ENCODE assay signal across 9 cellular contexts in the genomic region with DNA sequence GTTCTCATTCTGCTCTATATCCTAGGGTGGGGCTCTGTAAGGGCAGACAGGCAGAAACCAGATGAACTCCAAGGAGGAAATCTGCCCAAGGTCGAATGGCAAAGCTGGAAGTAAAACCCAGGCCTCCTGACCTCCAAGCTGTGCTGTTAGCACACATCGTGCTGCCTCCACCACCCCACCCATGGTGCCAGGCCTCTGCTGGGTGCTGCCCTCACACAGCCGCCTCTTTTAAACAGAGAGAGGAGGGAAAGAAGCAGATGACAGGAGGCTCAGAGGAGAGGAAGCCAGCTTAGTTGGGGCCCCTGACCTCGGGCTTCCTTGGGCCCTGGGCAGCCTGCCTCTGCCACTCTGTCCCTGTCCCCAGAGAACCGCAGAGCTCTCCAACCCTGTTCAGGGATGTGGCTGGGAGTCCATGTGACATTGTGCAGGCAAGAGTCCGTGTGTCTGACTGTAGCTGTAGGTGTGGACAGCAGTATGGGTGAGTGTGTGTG. TPM values are rescaled to one million over a fixed set of nuclear protein-coding genes. Genes with fewer than 3 reads are reported as not detected.
DNase-seq lines count a peak whose midpoint lies in the region; ATAC-seq, FAIRE-seq and TF ChIP-seq lines count a peak whose summit lies in the region.
"Had no signal": no experiment of that assay in that cellular context is flagged by ENCODE, and none has a peak within 500 bp of the region (broad histone marks: within the 10 kb centered on the region; RNA-seq: fewer than 3 reads in every experiment).

No MANE protein-coding gene starts in this region.

- H3K4me1 ChIP-seq in heart right ventricle: peaks cover 6 to 34% (median 30%) of the 10 kb centered on the region in 9 donors

- H3K27ac ChIP-seq in heart right ventricle: peak overlapping the region; percentile 82 to 96 (median 90)

- peaks cover 0 to 28% (median 0%) of the 10 kb centered on the region in 7 donors for H3K27me3 ChIP-seq in heart right ventricle

- peak overlapping the region; percentile 57 for H3K4me3 Mint-ChIP-seq in progenitor cell of endocrine pancreas (ENCODE audit: low read depth)

- DNase-seq in Daoy (ENCODE audit: low read depth) (peak; percentile 36), astrocyte of the hippocampus (ENCODE audit: low read depth, low spot score) (peak; percentile 26), heart right ventricle (peak in 1 of 2 donors; percentile 34), progenitor cell of endocrine pancreas (ENCODE audit: low spot score, unreplicated experiment) (no peak), urothelium cell line (ENCODE audit: low spot score) (no peak), NCI-H748 (lab: John Stamatoyannopoulos, UW; ENCODE audit: unreplicated experiment) (no peak)
- no peak for DNase-seq in stimulated activated CD4-positive, alpha-beta T cell treated with anti-CD3 and anti-CD28 coated beads, Interleukin-4, amount 100 ng/mL, for 24 hours

- H3K27me3 Mint-ChIP-seq in progenitor cell of endocrine pancreas: peaks cover 39% of the 10 kb centered on the region

- H3K27ac Mint-ChIP-seq in progenitor cell of endocrine pancreas: no peak overlapping the region

- no peaks in the 10 kb centered on the region for H3K36me3 Mint-ChIP-seq in progenitor cell of endocrine pancreas (ENCODE audit: insufficient read depth)

- peak in 7 of 8 donors; percentile 21 to 65 (median 42) for ATAC-seq in heart right ventricle
- no peak for ATAC-seq in HG03354 (IDR thresholded peaks at IDR 0.05; ENCODE audit: poor library complexity, severe bottlenecking, unreplicated experiment)

- no peak for FAIRE-seq in urothelium cell line (lab: Jason Lieb, UNC)

- H3K9me3 Mint-ChIP-seq in progenitor cell of endocrine pancreas (ENCODE audit: low read depth): no peaks in the 10 kb centered on the region

- peaks cover 8% of the 10 kb centered on the region for H3K4me1 Mint-ChIP-seq in progenitor cell of endocrine pancreas (ENCODE audit: low read depth)

- peak overlapping the region in 8 of 10 donors; percentile 52 to 82 (median 70) for H3K4me3 ChIP-seq in heart right ventricle

- WGBS in heart right ventricle, 2 donors: 29 to 31% methylated on average over 6 of the region's 6 CpGs

- intact Hi-C loops in heart right ventricle (cut with DNase I): loop anchor here in 1 of 10 donors (5.0 kb wide), 1 partner anchor 49 kb away; a partner anchor contains a TSS

- H3K36me3 ChIP-seq in heart right ventricle: peaks cover 0 to 7% (median 0%) of the 10 kb centered on the region in 9 donors

- no peaks in the 10 kb centered on the region for H3K9me3 ChIP-seq in heart right ventricle

- TF ChIP-seq CTCF in heart right ventricle (IDR thresholded peaks at IDR 0.05) (no peak), progenitor cell of endocrine pancreas (IDR thresholded peaks at IDR 0.05; ENCODE audit: unreplicated experiment) (no peak)

RNA-seq across cellular contexts. Expression of a gene that starts 1.1 kb away (rescaled TPM):
- 52.8 and 63.1 TPM in 2 replicates for total RNA-seq in Daoy (2014; rRNA removed; shearing (Covaris generic))
- total RNA-seq in heart right ventricle (10 to 100 TPM in 9 of 10 donors, 1 to 10 TPM in 1; 9.9 to 27.8 (median 17.7) TPM), progenitor cell of endocrine pancreas (0.40 TPM in 1 of 2 replicates, not detected in the other)
- polyA plus RNA-seq in heart right ventricle: 10 to 100 TPM in 1 of 2 donors, 1 to 10 TPM in 1; 2.7 to 10.5 TPM
- polyA plus RNA-seq: neural cell had no signal

RNA-seq across cellular contexts. Expression of a gene that starts 50.5 kb away (rescaled TPM):
- 100 and 152 TPM in 2 replicates for total RNA-seq in Daoy (2014; rRNA removed; shearing (Covaris generic))
- total RNA-seq in heart right ventricle (100 to 1,000 TPM in 8 of 10 donors, 10 to 100 TPM in 2; 86.6 to 119 (median 110) TPM), progenitor cell of endocrine pancreas (426 and 432 TPM in 2 replicates)
- 10 to 100 TPM; 17.9 to 50.7 TPM for polyA plus RNA-seq in heart right ventricle

RNA-seq across cellular contexts. Expression of a gene that starts 51.1 kb away (rescaled TPM):
- 94.3 and 101 TPM in 2 replicates for total RNA-seq in Daoy (2014; rRNA removed; shearing (Covaris generic))
- total RNA-seq in heart right ventricle (10 to 100 TPM; 27.5 to 45.1 (median 32.6) TPM), progenitor cell of endocrine pancreas (49.4 and 50.1 TPM in 2 replicates)
- 10 to 100 TPM; 54.7 to 65.0 TPM for polyA plus RNA-seq in heart right ventricle

Comparison
In these comparisons a context has a peak if more than half of its experiments do, and no peak if none do; other contexts are left out.
1. DNase-seq: peak in Daoy (single experiment) and astrocyte of the hippocampus (single experiment); none in progenitor cell of endocrine pancreas (single experiment), urothelium cell line (single experiment), stimulated activated CD4-positive, alpha-beta T cell treated with anti-CD3 and anti-CD28 coated beads, Interleukin-4, amount 100 ng/mL, for 24 hours (single experiment) and NCI-H748 (single experiment).